12 cellular contexts compared by ENCODE assay signal in genomic region chr2:29015701-29016470, GRCh38. TPM values are rescaled to one million over a fixed set of nuclear protein-coding genes. Genes with fewer than 3 reads are reported as not detected.
DNase-seq lines count a peak whose midpoint lies in the region; ATAC-seq and TF ChIP-seq lines count a peak whose summit lies in the region.
"Had no signal": no experiment of that assay in that cellular context is flagged by ENCODE, and none has a peak within 500 bp of the region (broad histone marks: within the 10 kb centered on the region; RNA-seq: fewer than 3 reads in every experiment).

No MANE protein-coding gene starts in this region.

- H3K27ac ChIP-seq in CD4-positive, CD25-positive, alpha-beta regulatory T cell (ENCODE audit: insufficient read depth, low read length, poor library complexity, severe bottlenecking) = peak overlapping the region; percentile 93
- peak overlapping the region; percentile 83 for H3K27ac ChIP-seq in effector memory CD4-positive, alpha-beta T cell (ENCODE audit: insufficient read depth, low read length, poor library complexity, severe bottlenecking)
- peak overlapping the region in 1 of 2 donors; percentile 27 for H3K27ac ChIP-seq in ovary

- H3K4me3 Mint-ChIP-seq in CD4-positive, CD25-positive, alpha-beta regulatory T cell = peak overlapping the region; percentile 79 to 92 (median 90)

- no peaks in the 10 kb centered on the region for H3K27me3 ChIP-seq in CD4-positive, CD25-positive, alpha-beta regulatory T cell (ENCODE audit: control insufficient read depth, insufficient read depth, low read length)
- H3K27me3 ChIP-seq in effector memory CD4-positive, alpha-beta T cell (replicated peaks; ENCODE audit: control insufficient read depth, insufficient read depth, low read length, poor library complexity, severe bottlenecking) = no peaks in the 10 kb centered on the region
- no peaks in the 10 kb centered on the region for H3K27me3 ChIP-seq in ovary

- TF ChIP-seq EP300 in ovary (IDR thresholded peaks at IDR 0.05) = no peak

- H3K4me1 Mint-ChIP-seq in CD4-positive, CD25-positive, alpha-beta regulatory T cell = peaks cover 20 to 69% (median 55%) of the 10 kb centered on the region in 4 donors

- no peak for TF ChIP-seq CTCF in NB4 (IDR thresholded peaks at IDR 0.05; ENCODE audit: low read depth, low read length)
- TF ChIP-seq CTCF in ovary (IDR thresholded peaks at IDR 0.05) = no peak

- 19 to 40% (median 23%) methylated on average over 17 of the region's 17 CpGs for WGBS in ovary, 3 donors

- no peak for ATAC-seq in CD4-positive, CD25-positive, alpha-beta regulatory T cell (ENCODE audit: low read depth in 2 of 2)
- ATAC-seq in GM18498 (IDR thresholded peaks at IDR 0.05; ENCODE audit: unreplicated experiment) (no peak), HG02885 (IDR thresholded peaks at IDR 0.05; ENCODE audit: poor library complexity, unreplicated experiment) (no peak)
- ATAC-seq: esophagus mucosa had no signal

- TF ChIP-seq POLR2A in NB4 (IDR thresholded peaks at IDR 0.05; ENCODE audit: extremely low read depth, insufficient read length) (no peak), ovary (IDR thresholded peaks at IDR 0.05) (no peak)

- H3K9me3 ChIP-seq in CD4-positive, CD25-positive, alpha-beta regulatory T cell (ENCODE audit: control insufficient read depth in 2 of 2, low read length in 2 of 2) = no peaks in the 10 kb centered on the region
- no peaks in the 10 kb centered on the region for H3K9me3 ChIP-seq in effector memory CD4-positive, alpha-beta T cell (ENCODE audit: control insufficient read depth, low read length)
- H3K9me3 ChIP-seq in ovary = no peaks in the 10 kb centered on the region
- H3K9me3 ChIP-seq: Caco-2 had no signal

- no peaks in the 10 kb centered on the region for H3K36me3 ChIP-seq in CD4-positive, CD25-positive, alpha-beta regulatory T cell (ENCODE audit: control insufficient read depth, insufficient read depth, low read length)
- no peaks in the 10 kb centered on the region for H3K36me3 ChIP-seq in effector memory CD4-positive, alpha-beta T cell (ENCODE audit: control insufficient read depth, insufficient read depth, low read length)
- no peaks in the 10 kb centered on the region for H3K36me3 ChIP-seq in ovary

- H3K27ac Mint-ChIP-seq in CD4-positive, CD25-positive, alpha-beta regulatory T cell = peak overlapping the region; percentile 99 to 100 (median 99)

- H3K27me3 Mint-ChIP-seq in CD4-positive, CD25-positive, alpha-beta regulatory T cell = peaks cover 6% of the 10 kb centered on the region

- no peaks in the 10 kb centered on the region for H3K36me3 Mint-ChIP-seq in CD4-positive, CD25-positive, alpha-beta regulatory T cell

- intact Hi-C loops in ovary (cut with DNase I) = no loop called here

- no peak for DNase-seq in CD4-positive, CD25-positive, alpha-beta regulatory T cell
- peak; percentile 21 for DNase-seq in NB4 (ENCODE audit: low read depth)
- DNase-seq in effector memory CD4-positive, alpha-beta T cell = no peak
- DNase-seq in ovary = peak; percentile 51 to 80 (median 72)
- DNase-seq in kidney tubule cell (ENCODE audit: low spot score) = no peak
- DNase-seq in NCI-H82 treated with DMSO at 0.1 percent for 48 hours (lab: John Stamatoyannopoulos, UW; ENCODE audit: unreplicated experiment) = no peak
- DNase-seq: Caco-2, NCI-H526 had no signal

- peaks cover 0 to 1% (median 0%) of the 10 kb centered on the region in 7 donors for H3K9me3 Mint-ChIP-seq in CD4-positive, CD25-positive, alpha-beta regulatory T cell

- peaks cover 67% of the 10 kb centered on the region for H3K4me1 ChIP-seq in CD4-positive, CD25-positive, alpha-beta regulatory T cell (ENCODE audit: control insufficient read depth, insufficient read depth, low read length, poor library complexity, severe bottlenecking)
- peaks cover 63% of the 10 kb centered on the region for H3K4me1 ChIP-seq in effector memory CD4-positive, alpha-beta T cell (ENCODE audit: control insufficient read depth, insufficient read depth, low read length, poor library complexity, severe bottlenecking)
- peaks cover 33% of the 10 kb centered on the region for H3K4me1 ChIP-seq in ovary (ENCODE audit: insufficient read depth)
- H3K4me1 ChIP-seq: Caco-2 had no signal

- H3K4me3 ChIP-seq in CD4-positive, CD25-positive, alpha-beta regulatory T cell (ENCODE audit: low read depth, low read length) = peak overlapping the region; percentile 40
- H3K4me3 ChIP-seq in NB4 (ENCODE audit: low read depth, low read length) (no peak overlapping the region), ovary (no peak overlapping the region)
- H3K4me3 ChIP-seq in effector memory CD4-positive, alpha-beta T cell (ENCODE audit: insufficient read depth, low read depth, low read length, poor library complexity, severe bottlenecking) = no peak overlapping the region

RNA-seq across cellular contexts. Expression of gene TOGARAM2, which starts 34.8 kb away (rescaled TPM):
- total RNA-seq in CD4-positive, CD25-positive, alpha-beta regulatory T cell = 9.3 TPM
- polyA plus RNA-seq in CD4-positive, CD25-positive, alpha-beta regulatory T cell = 1 to 10 TPM in 3 of 4 donors, not detected in 1; 1.5 to 2.4 (median 1.7) TPM
- total RNA-seq in ovary = 10 to 100 TPM in 1 of 7 donors, 1 to 10 TPM in 5, under 1 TPM in 1; 0.95 to 21.1 (median 1.8) TPM
- polyA plus RNA-seq in ovary = under 1 TPM; 0.33 to 0.58 TPM

RNA-seq across cellular contexts. Expression of gene PCARE, which starts 58.4 kb away (rescaled TPM):
- total RNA-seq in CD4-positive, CD25-positive, alpha-beta regulatory T cell = not detected
- not detected for polyA plus RNA-seq in CD4-positive, CD25-positive, alpha-beta regulatory T cell
- under 1 TPM; 0.08 to 0.27 (median 0.15) TPM for total RNA-seq in ovary
- under 1 TPM; 0.30 to 0.50 TPM for polyA plus RNA-seq in ovary
- total RNA-seq: Caco-2, LHCN-M2 had no signal

Comparison
In these comparisons a context has a peak if more than half of its experiments do, and no peak if none do; other contexts are left out.
1. DNase-seq: peak in NB4 (single experiment) and ovary (5 of 5); none in CD4-positive, CD25-positive, alpha-beta regulatory T cell (0 of 3), effector memory CD4-positive, alpha-beta T cell (0 of 3), kidney tubule cell (single experiment) and NCI-H82 treated with DMSO at 0.1 percent for 48 hours (single experiment).